8 cellular contexts compared by ENCODE assay signal in genomic region chr3:193040836-193041672, GRCh38.
DNase-seq lines count a peak whose midpoint lies in the region; ATAC-seq, FAIRE-seq and TF ChIP-seq lines count a peak whose summit lies in the region.

No MANE protein-coding gene starts in this region.

- POLR2A ChIA-PET in OCI-LY7 (lab: Charles Lee), result no interaction called here

- H3K4me3 ChIP-seq in BE2C (ENCODE audit: low read depth, low read length), result no peak overlapping the region
- no peak overlapping the region for H3K4me3 ChIP-seq in OCI-LY7 (ENCODE audit: low read depth, low read length, poor library complexity, severe bottlenecking)
- no peak overlapping the region for H3K4me3 ChIP-seq in pancreas

- H3K4me1 ChIP-seq in BE2C (no peaks in the 10 kb centered on the region), OCI-LY7 (ENCODE audit: insufficient read depth, low read length, poor library complexity, severe bottlenecking) (no peaks in the 10 kb centered on the region), pancreas (no peaks in the 10 kb centered on the region)

- no peaks in the 10 kb centered on the region for H3K27me3 ChIP-seq in BE2C
- peaks cover 0 to 4% (median 0%) of the 10 kb centered on the region in 4 donors for H3K27me3 ChIP-seq in pancreas

- H3K9me3 ChIP-seq in BE2C, result no peaks in the 10 kb centered on the region
- no peaks in the 10 kb centered on the region for H3K9me3 ChIP-seq in OCI-LY7 (ENCODE audit: low read length)
- H3K9me3 ChIP-seq in pancreas, result no peaks in the 10 kb centered on the region

- H3K79me2 ChIP-seq in OCI-LY7 (ENCODE audit: insufficient read depth, low read depth, low read length), result no peaks in the 10 kb centered on the region

- H4K20me1 ChIP-seq in OCI-LY7 (ENCODE audit: insufficient read depth, low read length), result no peaks in the 10 kb centered on the region

- H3K27ac ChIP-seq in OCI-LY7 (ENCODE audit: low read depth, low read length, poor library complexity, severe bottlenecking) (no peak overlapping the region), epithelial cell of prostate (no peak overlapping the region), pancreas (no peak overlapping the region)

- H3K36me3 ChIP-seq in BE2C, result no peaks in the 10 kb centered on the region
- H3K36me3 ChIP-seq in OCI-LY7 (ENCODE audit: insufficient read depth, low read length), result no peaks in the 10 kb centered on the region
- H3K36me3 ChIP-seq in pancreas, result no peaks in the 10 kb centered on the region

- no peak for TF ChIP-seq EP300 in Ishikawa (IDR thresholded peaks at IDR 0.05; ENCODE audit: borderline replicate concordance)

- CTCF ChIA-PET in OCI-LY7 (lab: Charles Lee; ENCODE audit: unreplicated experiment), result interaction anchor here (0.9 kb wide), 1 partner anchor 573 kb away, joined by 3 read pairs; no protein-coding TSS in a partner anchor

- FAIRE-seq in pancreas (lab: Jason Lieb, UNC), result peak; percentile 34

- TF ChIP-seq CTCF in BE2C (IDR thresholded peaks at IDR 0.05; ENCODE audit: low read depth, low read length) (peak; percentile 47), OCI-LY7 (conservative IDR thresholded peaks at IDR 0.05; ENCODE audit: low read length) (peak; percentile 78), pancreas (IDR thresholded peaks at IDR 0.05) (peak in 2 of 4 donors; percentile 10 to 22)

- peak; percentile 71 for ATAC-seq in GM18502 (IDR thresholded peaks at IDR 0.05; ENCODE audit: poor library complexity, unreplicated experiment)
- ATAC-seq in pancreas, result peak; percentile 50 to 81 (median 73)
- ATAC-seq in GM19023 (IDR thresholded peaks at IDR 0.05; ENCODE audit: unreplicated experiment), result no peak

- no peak overlapping the region for H2AFZ ChIP-seq in OCI-LY7 (ENCODE audit: low read length)

- DNase-seq in BE2C, result no peak
- DNase-seq in OCI-LY7 (ENCODE audit: low spot score), result peak; percentile 56
- peak; percentile 22 for DNase-seq in epithelial cell of prostate (ENCODE audit: low read depth, low spot score)
- no peak for DNase-seq in pancreas
- DNase-seq in GF-D8 (lab: John Stamatoyannopoulos, UW), result no peak

- WGBS in pancreas, 2 donors, result 21 to 29% methylated on average over 2 of the region's 2 CpGs

- intact Hi-C loops in OCI-LY7 (cut with micrococcal nuclease; ENCODE audit: unreplicated experiment) (loop anchor here (1.0 to 5.0 kb wide), 3 partner anchors 225 to 574 kb away; no protein-coding TSS in a partner anchor), pancreas (cut with DNase I) (loop anchor here in 2 of 3 donors (5.0 kb wide), 1 partner anchor 224 kb away; no protein-coding TSS in a partner anchor)

- no peaks in the 10 kb centered on the region for H3K9me2 ChIP-seq in OCI-LY7 (ENCODE audit: insufficient read depth, low read length)

- H3K4me2 ChIP-seq in OCI-LY7 (ENCODE audit: low read length), result no peak overlapping the region

- BruUV-seq in OCI-LY7 (replicated peaks; lab: Mats Ljungman, UMichigan), result no TSS peak

- peak; percentile 77 for TF ChIP-seq RAD21 in Ishikawa (IDR thresholded peaks at IDR 0.05; ENCODE audit: low read depth)

TF ChIP-seq in Ishikawa, 13 proteins besides CTCF, POLR2A, EP300 and RAD21:
- no peak for TF ChIP-seq NFIC (IDR thresholded peaks at IDR 0.05)
- no peak for TF ChIP-seq ZBTB7A (IDR thresholded peaks at IDR 0.05; ENCODE audit: low read depth)
- no peak for TF ChIP-seq CEBPB (IDR thresholded peaks at IDR 0.05)
- TF ChIP-seq, protein P1, sequence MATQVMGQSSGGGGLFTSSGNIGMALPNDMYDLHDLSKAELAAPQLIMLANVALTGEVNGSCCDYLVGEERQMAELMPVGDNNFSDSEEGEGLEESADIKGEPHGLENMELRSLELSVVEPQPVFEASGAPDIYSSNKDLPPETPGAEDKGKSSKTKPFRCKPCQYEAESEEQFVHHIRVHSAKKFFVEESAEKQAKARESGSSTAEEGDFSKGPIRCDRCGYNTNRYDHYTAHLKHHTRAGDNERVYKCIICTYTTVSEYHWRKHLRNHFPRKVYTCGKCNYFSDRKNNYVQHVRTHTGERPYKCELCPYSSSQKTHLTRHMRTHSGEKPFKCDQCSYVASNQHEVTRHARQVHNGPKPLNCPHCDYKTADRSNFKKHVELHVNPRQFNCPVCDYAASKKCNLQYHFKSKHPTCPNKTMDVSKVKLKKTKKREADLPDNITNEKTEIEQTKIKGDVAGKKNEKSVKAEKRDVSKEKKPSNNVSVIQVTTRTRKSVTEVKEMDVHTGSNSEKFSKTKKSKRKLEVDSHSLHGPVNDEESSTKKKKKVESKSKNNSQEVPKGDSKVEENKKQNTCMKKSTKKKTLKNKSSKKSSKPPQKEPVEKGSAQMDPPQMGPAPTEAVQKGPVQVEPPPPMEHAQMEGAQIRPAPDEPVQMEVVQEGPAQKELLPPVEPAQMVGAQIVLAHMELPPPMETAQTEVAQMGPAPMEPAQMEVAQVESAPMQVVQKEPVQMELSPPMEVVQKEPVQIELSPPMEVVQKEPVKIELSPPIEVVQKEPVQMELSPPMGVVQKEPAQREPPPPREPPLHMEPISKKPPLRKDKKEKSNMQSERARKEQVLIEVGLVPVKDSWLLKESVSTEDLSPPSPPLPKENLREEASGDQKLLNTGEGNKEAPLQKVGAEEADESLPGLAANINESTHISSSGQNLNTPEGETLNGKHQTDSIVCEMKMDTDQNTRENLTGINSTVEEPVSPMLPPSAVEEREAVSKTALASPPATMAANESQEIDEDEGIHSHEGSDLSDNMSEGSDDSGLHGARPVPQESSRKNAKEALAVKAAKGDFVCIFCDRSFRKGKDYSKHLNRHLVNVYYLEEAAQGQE (IDR thresholded peaks at IDR 0.05; ENCODE audit: low read depth), result no peak
- TF ChIP-seq CREB1 (IDR thresholded peaks at IDR 0.05; ENCODE audit: low read depth), result no peak
- TF ChIP-seq, protein P2, sequence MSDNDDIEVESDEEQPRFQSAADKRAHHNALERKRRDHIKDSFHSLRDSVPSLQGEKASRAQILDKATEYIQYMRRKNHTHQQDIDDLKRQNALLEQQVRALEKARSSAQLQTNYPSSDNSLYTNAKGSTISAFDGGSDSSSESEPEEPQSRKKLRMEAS (IDR thresholded peaks at IDR 0.05), result no peak
- TF ChIP-seq TCF12 (IDR thresholded peaks at IDR 0.05; ENCODE audit: low read depth), result no peak
- TF ChIP-seq TAF1 (IDR thresholded peaks at IDR 0.05; ENCODE audit: low read depth), result no peak
- no peak for TF ChIP-seq EGR1 (IDR thresholded peaks at IDR 0.05)
- no peak for TF ChIP-seq YY1 (IDR thresholded peaks at IDR 0.05; ENCODE audit: low read depth)
- TF ChIP-seq USF1 (IDR thresholded peaks at IDR 0.05), result no peak

Comparison
In these comparisons a context has a peak if more than half of its experiments do, and no peak if none do; other contexts are left out.
1. DNase-seq: peak in OCI-LY7 (single experiment) and epithelial cell of prostate (single experiment); none in BE2C (single experiment), pancreas (0 of 6) and GF-D8 (single experiment).